Comparison of ENCODE assay signal across 1 cellular context in the genomic region with DNA sequence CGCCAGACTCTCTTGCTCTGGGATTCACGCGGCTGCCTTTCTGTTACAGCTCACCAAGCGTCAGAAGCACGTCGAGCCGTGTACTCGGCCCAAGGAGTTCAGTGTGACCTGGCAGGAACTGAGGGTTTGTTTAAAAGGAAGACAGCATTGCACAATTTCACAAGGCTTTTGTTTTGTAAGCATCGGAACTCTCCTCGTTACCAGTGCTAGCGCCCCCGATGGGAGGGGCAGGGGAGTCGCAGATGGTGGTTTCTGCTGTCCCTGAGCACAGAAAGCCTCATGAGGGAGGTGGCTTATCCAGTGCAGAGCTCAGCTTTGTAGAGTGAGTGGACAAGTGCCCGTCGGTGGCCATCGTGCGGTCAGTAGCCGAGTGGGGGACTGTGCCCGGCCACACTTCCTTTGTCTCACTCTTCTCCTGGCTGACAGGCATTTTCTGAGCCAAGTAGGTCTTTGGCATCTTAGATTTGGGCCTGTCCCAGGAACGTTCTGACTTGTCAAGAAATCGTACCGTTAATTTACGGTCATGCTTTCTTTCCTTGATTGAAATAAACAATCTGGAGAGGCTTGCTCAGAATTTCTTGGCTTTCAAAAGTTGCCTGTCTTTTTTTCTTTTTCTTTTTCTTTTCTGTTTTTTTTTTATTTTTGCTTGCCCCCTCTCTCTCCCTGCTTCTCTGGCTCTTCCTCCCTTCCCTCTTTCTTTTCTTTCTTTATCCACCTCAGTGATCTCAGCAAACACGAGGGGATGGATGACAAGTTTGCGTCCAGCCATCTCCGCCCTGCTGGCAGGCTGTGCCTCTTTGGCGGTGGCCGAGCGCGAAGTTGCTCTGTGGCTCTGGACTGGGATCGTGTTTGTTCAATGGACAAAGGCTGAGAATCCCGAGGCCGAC.
TF ChIP-seq lines count a peak whose summit lies in the region.

No MANE protein-coding gene starts in this region.

TF ChIP-seq in HepG2, 621 proteins besides CTCF, POLR2A, EP300 and RAD21 (continued from another document and continues in another):
- TF ChIP-seq ATM (IDR thresholded peaks at IDR 0.05; ENCODE audit: borderline replicate concordance) (no peak), MAF1 (CRISPR knock-in tag; IDR thresholded peaks at IDR 0.05; ENCODE audit: borderline replicate concordance) (no peak), ZMYM4 (CRISPR knock-in tag; IDR thresholded peaks at IDR 0.05) (no peak), POLR2AphosphoS5 (IDR thresholded peaks at IDR 0.05; ENCODE audit: low read depth, low read length) (no peak), SAFB2 (CRISPR knock-in tag; IDR thresholded peaks at IDR 0.05; ENCODE audit: borderline replicate concordance, low read depth) (no peak), TOPORS (CRISPR knock-in tag; IDR thresholded peaks at IDR 0.05) (no peak), GFI1 (CRISPR knock-in tag; IDR thresholded peaks at IDR 0.05; ENCODE audit: borderline replicate concordance) (no peak), ZIK1 (CRISPR knock-in tag; IDR thresholded peaks at IDR 0.05; ENCODE audit: borderline replicate concordance, low read depth) (no peak), ZHX2 (IDR thresholded peaks at IDR 0.05; ENCODE audit: low read depth) (no peak), ZHX2 (CRISPR knock-in tag; IDR thresholded peaks at IDR 0.05; ENCODE audit: borderline replicate concordance) (no peak), CENPT (CRISPR knock-in tag; IDR thresholded peaks at IDR 0.05; ENCODE audit: low read depth) (no peak), SRSF4 (IDR thresholded peaks at IDR 0.05; ENCODE audit: low read depth, low read length, poor library complexity, severe bottlenecking) (no peak), CSRNP2 (CRISPR knock-in tag; conservative IDR thresholded peaks at IDR 0.05; ENCODE audit: low read depth) (no peak), TGIF2 (CRISPR knock-in tag; IDR thresholded peaks at IDR 0.05) (no peak), ZFYVE20 (CRISPR knock-in tag; IDR thresholded peaks at IDR 0.05; ENCODE audit: borderline replicate concordance, low read depth) (no peak), ETV5 (CRISPR knock-in tag; IDR thresholded peaks at IDR 0.05; ENCODE audit: borderline replicate concordance) (peak; percentile 61; the same call in 1 of the 2 replicates), CEBPG (CRISPR knock-in tag; IDR thresholded peaks at IDR 0.05) (peak; percentile 92), HNF1A (IDR thresholded peaks at IDR 0.05; ENCODE audit: low read depth) (no peak), HNF1A (CRISPR knock-in tag; IDR thresholded peaks at IDR 0.05; ENCODE audit: borderline replicate concordance) (no peak), ZNF484 (CRISPR knock-in tag; IDR thresholded peaks at IDR 0.05; ENCODE audit: borderline replicate concordance, low read depth) (no peak), ZNF674 (CRISPR knock-in tag; IDR thresholded peaks at IDR 0.05; ENCODE audit: low read depth) (no peak), ATRX (CRISPR knock-in tag; IDR thresholded peaks at IDR 0.05; ENCODE audit: borderline replicate concordance) (no peak), ZNF446 (CRISPR knock-in tag; IDR thresholded peaks at IDR 0.05) (no peak), CBFB (CRISPR knock-in tag; IDR thresholded peaks at IDR 0.05) (no peak), ARHGAP35 (CRISPR knock-in tag; IDR thresholded peaks at IDR 0.05; ENCODE audit: borderline replicate concordance) (no peak), ARNT (IDR thresholded peaks at IDR 0.05) (no peak), ZMYM2 (CRISPR knock-in tag; IDR thresholded peaks at IDR 0.05) (0 out of 2 replicates have a peak, but pooled peaks have one; percentile 46), ZNF558 (CRISPR knock-in tag; IDR thresholded peaks at IDR 0.05; ENCODE audit: borderline replicate concordance) (no peak), MYC (CRISPR knock-in tag; IDR thresholded peaks at IDR 0.05; ENCODE audit: borderline replicate concordance) (no peak), SAP130 (CRISPR knock-in tag; IDR thresholded peaks at IDR 0.05; ENCODE audit: low read depth) (0 out of 2 replicates have a peak, but pooled peaks have one; percentile 17), HMG20B (CRISPR knock-in tag; conservative IDR thresholded peaks at IDR 0.05) (no peak), NFRKB (IDR thresholded peaks at IDR 0.05) (no peak), IRX3 (CRISPR knock-in tag; IDR thresholded peaks at IDR 0.05; ENCODE audit: borderline replicate concordance, low read depth) (no peak), ZNF605 (CRISPR knock-in tag; IDR thresholded peaks at IDR 0.05) (no peak)
- TF ChIP-seq, protein P1, sequence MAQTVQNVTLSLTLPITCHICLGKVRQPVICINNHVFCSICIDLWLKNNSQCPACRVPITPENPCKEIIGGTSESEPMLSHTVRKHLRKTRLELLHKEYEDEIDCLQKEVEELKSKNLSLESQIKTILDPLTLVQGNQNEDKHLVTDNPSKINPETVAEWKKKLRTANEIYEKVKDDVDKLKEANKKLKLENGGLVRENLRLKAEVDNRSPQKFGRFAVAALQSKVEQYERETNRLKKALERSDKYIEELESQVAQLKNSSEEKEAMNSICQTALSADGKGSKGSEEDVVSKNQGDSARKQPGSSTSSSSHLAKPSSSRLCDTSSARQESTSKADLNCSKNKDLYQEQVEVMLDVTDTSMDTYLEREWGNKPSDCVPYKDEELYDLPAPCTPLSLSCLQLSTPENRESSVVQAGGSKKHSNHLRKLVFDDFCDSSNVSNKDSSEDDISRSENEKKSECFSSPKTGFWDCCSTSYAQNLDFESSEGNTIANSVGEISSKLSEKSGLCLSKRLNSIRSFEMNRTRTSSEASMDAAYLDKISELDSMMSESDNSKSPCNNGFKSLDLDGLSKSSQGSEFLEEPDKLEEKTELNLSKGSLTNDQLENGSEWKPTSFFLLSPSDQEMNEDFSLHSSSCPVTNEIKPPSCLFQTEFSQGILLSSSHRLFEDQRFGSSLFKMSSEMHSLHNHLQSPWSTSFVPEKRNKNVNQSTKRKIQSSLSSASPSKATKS (CRISPR knock-in tag; IDR thresholded peaks at IDR 0.05) = no peak
- TF ChIP-seq, protein P2, sequence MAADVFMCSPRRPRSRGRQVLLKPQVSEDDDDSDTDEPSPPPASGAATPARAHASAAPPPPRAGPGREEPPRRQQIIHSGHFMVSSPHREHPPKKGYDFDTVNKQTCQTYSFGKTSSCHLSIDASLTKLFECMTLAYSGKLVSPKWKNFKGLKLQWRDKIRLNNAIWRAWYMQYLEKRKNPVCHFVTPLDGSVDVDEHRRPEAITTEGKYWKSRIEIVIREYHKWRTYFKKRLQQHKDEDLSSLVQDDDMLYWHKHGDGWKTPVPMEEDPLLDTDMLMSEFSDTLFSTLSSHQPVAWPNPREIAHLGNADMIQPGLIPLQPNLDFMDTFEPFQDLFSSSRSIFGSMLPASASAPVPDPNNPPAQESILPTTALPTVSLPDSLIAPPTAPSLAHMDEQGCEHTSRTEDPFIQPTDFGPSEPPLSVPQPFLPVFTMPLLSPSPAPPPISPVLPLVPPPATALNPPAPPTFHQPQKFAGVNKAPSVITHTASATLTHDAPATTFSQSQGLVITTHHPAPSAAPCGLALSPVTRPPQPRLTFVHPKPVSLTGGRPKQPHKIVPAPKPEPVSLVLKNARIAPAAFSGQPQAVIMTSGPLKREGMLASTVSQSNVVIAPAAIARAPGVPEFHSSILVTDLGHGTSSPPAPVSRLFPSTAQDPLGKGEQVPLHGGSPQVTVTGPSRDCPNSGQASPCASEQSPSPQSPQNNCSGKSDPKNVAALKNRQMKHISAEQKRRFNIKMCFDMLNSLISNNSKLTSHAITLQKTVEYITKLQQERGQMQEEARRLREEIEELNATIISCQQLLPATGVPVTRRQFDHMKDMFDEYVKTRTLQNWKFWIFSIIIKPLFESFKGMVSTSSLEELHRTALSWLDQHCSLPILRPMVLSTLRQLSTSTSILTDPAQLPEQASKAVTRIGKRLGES (CRISPR knock-in tag; IDR thresholded peaks at IDR 0.05; ENCODE audit: borderline replicate concordance) = no peak
- TF ChIP-seq, protein P3, sequence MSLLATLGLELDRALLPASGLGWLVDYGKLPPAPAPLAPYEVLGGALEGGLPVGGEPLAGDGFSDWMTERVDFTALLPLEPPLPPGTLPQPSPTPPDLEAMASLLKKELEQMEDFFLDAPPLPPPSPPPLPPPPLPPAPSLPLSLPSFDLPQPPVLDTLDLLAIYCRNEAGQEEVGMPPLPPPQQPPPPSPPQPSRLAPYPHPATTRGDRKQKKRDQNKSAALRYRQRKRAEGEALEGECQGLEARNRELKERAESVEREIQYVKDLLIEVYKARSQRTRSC (CRISPR knock-in tag; IDR thresholded peaks at IDR 0.05; ENCODE audit: low read depth) = no peak
- TF ChIP-seq, protein P4, sequence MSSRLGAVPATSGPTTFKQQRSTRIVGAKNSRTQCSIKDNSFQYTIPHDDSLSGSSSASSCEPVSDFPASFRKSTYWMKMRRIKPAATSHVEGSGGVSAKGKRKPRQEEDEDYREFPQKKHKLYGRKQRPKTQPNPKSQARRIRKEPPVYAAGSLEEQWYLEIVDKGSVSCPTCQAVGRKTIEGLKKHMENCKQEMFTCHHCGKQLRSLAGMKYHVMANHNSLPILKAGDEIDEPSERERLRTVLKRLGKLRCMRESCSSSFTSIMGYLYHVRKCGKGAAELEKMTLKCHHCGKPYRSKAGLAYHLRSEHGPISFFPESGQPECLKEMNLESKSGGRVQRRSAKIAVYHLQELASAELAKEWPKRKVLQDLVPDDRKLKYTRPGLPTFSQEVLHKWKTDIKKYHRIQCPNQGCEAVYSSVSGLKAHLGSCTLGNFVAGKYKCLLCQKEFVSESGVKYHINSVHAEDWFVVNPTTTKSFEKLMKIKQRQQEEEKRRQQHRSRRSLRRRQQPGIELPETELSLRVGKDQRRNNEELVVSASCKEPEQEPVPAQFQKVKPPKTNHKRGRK (CRISPR knock-in tag; IDR thresholded peaks at IDR 0.05) = no peak
